In the genomic region with DNA sequence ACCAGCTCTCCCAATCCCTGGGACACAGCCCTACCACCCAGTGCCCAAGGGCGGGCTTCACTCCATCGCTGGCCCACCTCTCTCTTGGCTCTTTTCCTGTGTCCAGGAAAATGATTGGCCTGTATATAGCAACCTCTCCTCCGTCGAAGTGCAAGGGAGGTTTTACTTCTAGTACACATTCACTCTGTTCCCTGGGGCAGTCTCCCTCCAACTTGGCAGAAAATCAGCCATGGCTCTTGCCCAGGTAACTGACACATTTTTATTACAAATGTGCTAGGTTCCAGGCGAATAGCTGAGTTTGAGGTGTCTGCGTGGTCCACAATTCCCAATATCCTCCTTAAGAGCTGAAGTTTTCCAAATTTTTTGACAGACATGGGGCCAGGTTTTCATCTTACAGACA, we compare ENCODE assay signal across 27 cellular contexts.
"Had no signal": no experiment of that assay in that cellular context is flagged by ENCODE, and none has a peak within 500 bp of the region (broad histone marks: within the 10 kb centered on the region; RNA-seq: fewer than 3 reads in every experiment).

No MANE protein-coding gene starts in this region.

- ATAC-seq: activated T-cell treated with anti-CD3 and anti-CD28 coated beads, Interleukin-2, amount 50 U/mL, for 72 hours; heart right ventricle; right lobe of liver; stimulated activated effector memory CD8-positive, alpha-beta T cell treated with anti-CD3 and anti-CD28 coated beads, Interleukin-12 subunit alpha, Interleukin-12 subunit beta, amount 100 ng/mL, for 72 hours had no signal

- H3K36me3 Mint-ChIP-seq: naive B cell; stimulated activated effector memory CD8-positive, alpha-beta T cell treated with anti-CD3 and anti-CD28 coated beads, Interleukin-12 subunit alpha, Interleukin-12 subunit beta, amount 100 ng/mL, for 72 hours had no signal

- H3K27me3 ChIP-seq: breast epithelium, heart right ventricle, ovary, right lobe of liver, stomach, vagina had no signal

- H3K27ac Mint-ChIP-seq: activated B cell treated with CpG ODN at 0.5 μM for 24 hours; activated T-cell treated with anti-CD3 and anti-CD28 coated beads, Interleukin-2, amount 50 U/mL, for 72 hours; endodermal cell; naive B cell; stimulated activated effector memory CD8-positive, alpha-beta T cell treated with anti-CD3 and anti-CD28 coated beads, Interleukin-12 subunit alpha, Interleukin-12 subunit beta, amount 100 ng/mL, for 72 hours had no signal

- DNase-seq: activated B cell treated with CpG ODN at 0.5 μM for 24 hours; activated CD4-positive, alpha-beta T cell treated with anti-CD3 and anti-CD28 coated beads for 4 hours; activated CD4-positive, alpha-beta T cell treated with anti-CD3 and anti-CD28 coated beads, Interleukin-2, amount 50 U/mL, for 48 hours; activated effector memory CD4-positive, alpha-beta T cell treated with anti-CD3 and anti-CD28 coated beads, Interleukin-2, amount 50 U/mL, for 16 hours; activated naive CD4-positive, alpha-beta T cell treated with anti-CD3 and anti-CD28 coated beads, Interleukin-2, amount 50 U/mL, for 16 hours; activated T-cell treated with anti-CD3 and anti-CD28 coated beads, Interleukin-2, amount 50 U/mL, for 72 hours; anterior cingulate cortex; cerebellar nuclear complex; cortex of kidney; endodermal cell; heart right ventricle; islet precursor cell; left cardiac atrium; mesenchymal stem cell; naive B cell; ovary; right lobe of liver; small intestine; stimulated activated CD4-positive, alpha-beta T cell treated with anti-CD3 and anti-CD28 coated beads, Interleukin-2, amount 100 ng/mL, for 24 hours; stomach; T-helper 1 cell; T-helper 9 cell; trophoblast cell had no signal

- H3K36me3 ChIP-seq: breast epithelium, heart right ventricle, ovary, right lobe of liver, stomach, suprapubic skin, vagina had no signal

- H3K9me3 ChIP-seq: breast epithelium, heart right ventricle, ovary, right lobe of liver, stomach, suprapubic skin, vagina had no signal

- H3K4me1 Mint-ChIP-seq: activated B cell treated with CpG ODN at 0.5 μM for 24 hours; naive B cell; stimulated activated effector memory CD8-positive, alpha-beta T cell treated with anti-CD3 and anti-CD28 coated beads, Interleukin-12 subunit alpha, Interleukin-12 subunit beta, amount 100 ng/mL, for 72 hours had no signal

- H3K4me3 ChIP-seq: breast epithelium, heart right ventricle, ovary, right lobe of liver, stomach, suprapubic skin, vagina had no signal

- H3K4me3 Mint-ChIP-seq: activated B cell treated with CpG ODN at 0.5 μM for 24 hours; activated T-cell treated with anti-CD3 and anti-CD28 coated beads, Interleukin-2, amount 50 U/mL, for 72 hours; endodermal cell; naive B cell; stimulated activated effector memory CD8-positive, alpha-beta T cell treated with anti-CD3 and anti-CD28 coated beads, Interleukin-12 subunit alpha, Interleukin-12 subunit beta, amount 100 ng/mL, for 72 hours had no signal

- H3K4me1 ChIP-seq: breast epithelium, right lobe of liver, suprapubic skin, vagina had no signal

- H3K27ac ChIP-seq: breast epithelium, ovary, right lobe of liver, stomach, suprapubic skin, vagina had no signal

- H3K9me3 Mint-ChIP-seq: activated B cell treated with CpG ODN at 0.5 μM for 24 hours; activated T-cell treated with anti-CD3 and anti-CD28 coated beads, Interleukin-2, amount 50 U/mL, for 72 hours; stimulated activated effector memory CD8-positive, alpha-beta T cell treated with anti-CD3 and anti-CD28 coated beads, Interleukin-12 subunit alpha, Interleukin-12 subunit beta, amount 100 ng/mL, for 72 hours had no signal
